22 cellular contexts compared by ENCODE assay signal in the genomic region with DNA sequence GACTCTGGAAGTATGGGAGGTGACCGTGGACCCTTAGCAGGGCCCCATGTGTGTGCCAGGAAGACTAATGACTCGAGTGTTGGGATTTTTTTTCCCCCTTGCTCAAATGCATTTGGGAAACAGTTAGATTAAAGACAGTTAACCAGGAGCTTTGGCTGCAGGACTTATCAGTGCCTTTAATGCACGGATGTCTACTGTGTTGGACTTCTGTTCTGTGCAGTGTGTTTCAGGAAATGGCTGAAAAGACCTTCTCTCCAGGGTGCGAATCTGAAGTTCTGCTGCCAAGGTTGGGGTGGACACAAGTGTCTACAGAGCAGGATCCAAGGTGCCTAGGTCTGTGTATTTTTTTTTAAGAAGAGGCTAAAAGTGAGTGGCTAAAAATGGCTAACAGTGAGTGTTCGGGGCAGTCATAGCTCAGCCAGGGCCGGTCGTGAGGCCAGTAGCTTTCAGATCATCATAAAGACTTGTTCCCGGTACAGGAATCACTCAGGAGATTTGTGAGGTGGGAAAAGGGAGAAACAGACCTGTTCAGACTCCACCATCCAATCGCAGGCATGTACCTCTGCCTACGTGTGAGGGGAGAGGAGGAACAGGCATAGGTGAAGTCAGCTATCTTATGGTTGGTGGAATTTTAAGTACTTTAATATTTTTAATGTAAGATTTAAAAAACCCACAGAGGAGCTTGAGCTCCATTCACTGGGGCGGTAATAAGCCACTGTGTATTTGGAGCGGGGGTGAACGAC.
"Had no signal": no experiment of that assay in that cellular context is flagged by ENCODE, and none has a peak within 500 bp of the region (broad histone marks: within the 10 kb centered on the region; RNA-seq: fewer than 3 reads in every experiment).

No MANE protein-coding gene starts in this region.

- ATAC-seq: activated CD4-positive, CD25-positive, alpha-beta regulatory T cell treated with anti-CD3 and anti-CD28 coated beads, Interleukin-2, amount 50 U/mL, for 24 hours; body of pancreas; foreskin keratinocyte; mucosa of descending colon; stimulated activated effector memory CD8-positive, alpha-beta T cell treated with anti-CD3 and anti-CD28 coated beads, Interleukin-12 subunit alpha, Interleukin-12 subunit beta, amount 100 ng/mL, for 72 hours had no signal

- H3K36me3 Mint-ChIP-seq: activated naive CD4-positive, alpha-beta T cell treated with anti-CD3 and anti-CD28 coated beads, Interleukin-2, amount 10 ng/mL, durations not matched to agents 7 days and 5 days; memory B cell; stimulated activated effector memory CD8-positive, alpha-beta T cell treated with anti-CD3 and anti-CD28 coated beads, Interleukin-12 subunit alpha, Interleukin-12 subunit beta, amount 100 ng/mL, for 72 hours had no signal

- DNase-seq: activated CD4-positive, alpha-beta memory T cell treated with anti-CD3 and anti-CD28 coated beads, Interleukin-2, amount 10 ng/mL, durations not matched to agents 7 days and 5 days; activated CD4-positive, alpha-beta T cell treated with anti-CD3 and anti-CD28 coated beads, Interleukin-2, amount 10 ng/mL, durations not matched to agents 24 days and 14 days; activated effector memory CD4-positive, alpha-beta T cell treated with anti-CD3 and anti-CD28 coated beads, Interleukin-2, amount 50 U/mL, for 16 hours; activated naive CD4-positive, alpha-beta T cell treated with anti-CD3 and anti-CD28 coated beads, Interleukin-2, amount 10 ng/mL, durations not matched to agents 7 days and 5 days; activated T-cell treated with anti-CD3 and anti-CD28 coated beads for 4 hours; body of pancreas; effector CD4-positive, alpha-beta T cell; erythroblast; foreskin keratinocyte; mucosa of descending colon; stimulated activated CD4-positive, alpha-beta T cell treated with anti-CD3 and anti-CD28 coated beads, Interleukin-2, amount 100 ng/mL, for 24 hours; stomach; trophoblast cell had no signal

- H3K36me3 ChIP-seq: stomach, suprapubic skin, vagina had no signal

- H3K4me1 Mint-ChIP-seq: activated CD4-positive, alpha-beta memory T cell treated with anti-CD3 and anti-CD28 coated beads, Interleukin-2, amount 10 ng/mL, durations not matched to agents 7 days and 5 days; activated CD4-positive, alpha-beta T cell treated with anti-CD3 and anti-CD28 coated beads, Interleukin-2, amount 10 ng/mL, durations not matched to agents 24 days and 14 days; activated naive CD4-positive, alpha-beta T cell treated with anti-CD3 and anti-CD28 coated beads, Interleukin-2, amount 10 ng/mL, durations not matched to agents 7 days and 5 days; memory B cell; stimulated activated effector memory CD8-positive, alpha-beta T cell treated with anti-CD3 and anti-CD28 coated beads, Interleukin-12 subunit alpha, Interleukin-12 subunit beta, amount 100 ng/mL, for 72 hours had no signal

- H3K4me3 ChIP-seq: body of pancreas, mucosa of descending colon, skin epidermis, stomach, suprapubic skin, vagina had no signal

- H3K27me3 ChIP-seq: body of pancreas, foreskin keratinocyte, stomach, suprapubic skin, vagina had no signal

- H3K27me3 Mint-ChIP-seq: progenitor cell of endocrine pancreas had no signal

- H3K27ac Mint-ChIP-seq: activated CD4-positive, alpha-beta memory T cell treated with anti-CD3 and anti-CD28 coated beads, Interleukin-2, amount 10 ng/mL, durations not matched to agents 7 days and 5 days; activated CD4-positive, alpha-beta T cell treated with anti-CD3 and anti-CD28 coated beads, Interleukin-2, amount 10 ng/mL, durations not matched to agents 24 days and 14 days; activated naive CD4-positive, alpha-beta T cell treated with anti-CD3 and anti-CD28 coated beads, Interleukin-2, amount 10 ng/mL, durations not matched to agents 7 days and 5 days; memory B cell; progenitor cell of endocrine pancreas; stimulated activated effector memory CD8-positive, alpha-beta T cell treated with anti-CD3 and anti-CD28 coated beads, Interleukin-12 subunit alpha, Interleukin-12 subunit beta, amount 100 ng/mL, for 72 hours; T-helper 2 cell treated with Interferon-gamma antibody and Interleukin-4, amounts not matched to agents 5 μg/mL and 100 μg/mL, for 36 hours had no signal

- H3K9me3 Mint-ChIP-seq: activated CD4-positive, alpha-beta T cell treated with anti-CD3 and anti-CD28 coated beads, Interleukin-2, amount 10 ng/mL, durations not matched to agents 24 days and 14 days; T-helper 2 cell treated with Interferon-gamma antibody and Interleukin-4, amounts not matched to agents 5 μg/mL and 100 μg/mL, for 36 hours had no signal

- H3K9me3 ChIP-seq: body of pancreas, mucosa of descending colon, stomach, suprapubic skin had no signal

- H3K4me3 Mint-ChIP-seq: activated CD4-positive, alpha-beta memory T cell treated with anti-CD3 and anti-CD28 coated beads, Interleukin-2, amount 10 ng/mL, durations not matched to agents 7 days and 5 days; activated CD4-positive, alpha-beta T cell treated with anti-CD3 and anti-CD28 coated beads, Interleukin-2, amount 10 ng/mL, durations not matched to agents 24 days and 14 days; activated naive CD4-positive, alpha-beta T cell treated with anti-CD3 and anti-CD28 coated beads, Interleukin-2, amount 10 ng/mL, durations not matched to agents 7 days and 5 days; memory B cell; stimulated activated effector memory CD8-positive, alpha-beta T cell treated with anti-CD3 and anti-CD28 coated beads, Interleukin-12 subunit alpha, Interleukin-12 subunit beta, amount 100 ng/mL, for 72 hours; T-helper 2 cell treated with Interferon-gamma antibody and Interleukin-4, amounts not matched to agents 5 μg/mL and 100 μg/mL, for 36 hours had no signal

- H3K27ac ChIP-seq: foreskin keratinocyte, suprapubic skin, vagina, VCaP had no signal
